9 cellular contexts compared by ENCODE assay signal in genomic region chr11:78560066-78560597, GRCh38. TPM values are rescaled to one million over a fixed set of nuclear protein-coding genes. Genes with fewer than 3 reads are reported as not detected.
DNase-seq lines count a peak whose midpoint lies in the region; ATAC-seq and TF ChIP-seq lines count a peak whose summit lies in the region.
"Had no signal": no experiment of that assay in that cellular context is flagged by ENCODE, and none has a peak within 500 bp of the region (broad histone marks: within the 10 kb centered on the region; RNA-seq: fewer than 3 reads in every experiment).

No MANE protein-coding gene starts in this region.

- H2BK120ac ChIP-seq in IMR-90 (ENCODE audit: low read depth, low read length), result peak overlapping the region; percentile 23; the same call in 1 of the 2 replicates
- H2BK120ac ChIP-seq in mesendoderm (ENCODE audit: low read depth, low read length), result no peak overlapping the region

- H3K9ac ChIP-seq in BLaER1 treated with 17β-estradiol and CSF1 and Interleukin-3, amounts not matched to agents 10 nM and 100 nM, result peak overlapping the region in 9 of 11 experiments; percentile 72 to 86 (median 80); a peak in 18 of 22 replicates
- no peak overlapping the region for H3K9ac ChIP-seq in IMR-90 (ENCODE audit: low read depth, low read length)
- H3K9ac ChIP-seq in mesendoderm (ENCODE audit: low read length), result no peak overlapping the region

- peak overlapping the region in 9 of 10 experiments; percentile 6 to 48 (median 26); a peak in 7 of 20 replicates for H3K4me3 ChIP-seq in BLaER1 treated with 17β-estradiol and CSF1 and Interleukin-3, amounts not matched to agents 10 nM and 100 nM
- H3K4me3 ChIP-seq in IMR-90 (ENCODE audit: insufficient read depth, low read depth, low read length), result no peak overlapping the region
- no peak overlapping the region for H3K4me3 ChIP-seq in mesendoderm (ENCODE audit: low read length)

- peaks cover 20% of the 10 kb centered on the region for H3K4me1 Mint-ChIP-seq in glutamatergic neuron (ENCODE audit: low read depth, unreplicated experiment)

- H2AK5ac ChIP-seq in IMR-90 (ENCODE audit: low read depth, low read length) (no peak overlapping the region), mesendoderm (ENCODE audit: low read length) (no peak overlapping the region)

- H3K4ac ChIP-seq in IMR-90 (ENCODE audit: low read depth, low read length), result peak overlapping the region; percentile 38; the same call in 1 of the 2 replicates
- no peak overlapping the region for H3K4ac ChIP-seq in mesendoderm (ENCODE audit: low read depth, low read length)

- H3K56ac ChIP-seq in IMR-90 (ENCODE audit: extremely low read depth, insufficient read depth, low read length) (no peak overlapping the region), mesendoderm (ENCODE audit: low read length) (no peak overlapping the region)

- H2BK5ac ChIP-seq in IMR-90 (ENCODE audit: low read depth, low read length, poor library complexity, severe bottlenecking) (no peak overlapping the region), mesendoderm (ENCODE audit: low read length) (no peak overlapping the region)

- H3K79me2 ChIP-seq in mesendoderm (ENCODE audit: control insufficient read depth, insufficient read depth, low read length), result peaks cover 13% of the 10 kb centered on the region

- H3K79me1 ChIP-seq in IMR-90 (ENCODE audit: low read depth in 1 of 2, low read length in 2 of 2) (peaks cover 14 to 33% of the 10 kb centered on the region in 2 experiments), mesendoderm (ENCODE audit: low read length) (peaks cover 8% of the 10 kb centered on the region)

- 100% methylated on average over 1 of the region's 4 CpGs; no CpG with 5 or more reads in 1 of the 2 experiments for WGBS in IMR-90 (ENCODE audit: extremely low coverage in 2 of 2, insufficient read length in 1 of 2), 2 experiments
- WGBS in mesendoderm (ENCODE audit: extremely low coverage, insufficient coverage, low lambda C conversion rate), result no CpG with 5 or more reads among the region's 4 CpGs

- no peak overlapping the region for H2AK9ac ChIP-seq in IMR-90 (replicated peaks; ENCODE audit: low read depth, low read length, poor library complexity)

- peaks cover 6% of the 10 kb centered on the region; the same call in 1 of the 2 replicates for H3K9me1 ChIP-seq in IMR-90 (ENCODE audit: insufficient read depth, low read length)

- H3K4me1 ChIP-seq in BLaER1 treated with 17β-estradiol and CSF1 and Interleukin-3, amounts not matched to agents 10 nM and 100 nM, result peaks cover 56 to 66% (median 61%) of the 10 kb centered on the region in 10 experiments
- H3K4me1 ChIP-seq in IMR-90 (ENCODE audit: control insufficient read depth, insufficient read depth, low read length) (peaks cover 13% of the 10 kb centered on the region), mesendoderm (ENCODE audit: control insufficient read depth, low read depth, low read length) (no peaks in the 10 kb centered on the region)

- in situ Hi-C loops in IMR-90 (cut with MboI; ENCODE audit: low sequenced_read_pairs), result loop anchor here (5.0 to 10.0 kb wide), 2 partner anchors 148 to 335 kb away; no protein-coding TSS in a partner anchor

- H3K14ac ChIP-seq in IMR-90 (replicated peaks; ENCODE audit: low read depth, low read length), result 0 out of 2 replicates have a peak overlapping the region, but pooled peaks have one; percentile 33

- H4K5ac ChIP-seq in IMR-90 (ENCODE audit: low read depth, low read length) (peak overlapping the region; percentile 74; the same call in 1 of the 2 replicates), mesendoderm (ENCODE audit: low read length) (no peak overlapping the region)

- peak overlapping the region; percentile 71 to 93 (median 82) for H3K4me2 ChIP-seq in BLaER1 treated with 17β-estradiol and CSF1 and Interleukin-3, amounts not matched to agents 10 nM and 100 nM
- H3K4me2 ChIP-seq in IMR-90 (ENCODE audit: low read depth, low read length), result no peak overlapping the region
- no peak overlapping the region for H3K4me2 ChIP-seq in mesendoderm (ENCODE audit: low read length)

- H3K27ac ChIP-seq in BLaER1 treated with 17β-estradiol and CSF1 and Interleukin-3, amounts not matched to agents 10 nM and 100 nM, result peak overlapping the region; percentile 76 to 99 (median 90); a peak in 21 of 22 replicates
- no peak overlapping the region for H3K27ac ChIP-seq in IMR-90 (ENCODE audit: insufficient read depth, low read length)
- no peak overlapping the region for H3K27ac ChIP-seq in mesendoderm (ENCODE audit: low read depth, low read length)

- H4K8ac ChIP-seq in IMR-90 (ENCODE audit: low read depth in 2 of 2, low read length in 2 of 2), result peak overlapping the region in 1 of 2 experiments; percentile 49; a peak in 2 of 4 replicates
- H4K8ac ChIP-seq in mesendoderm (ENCODE audit: low read depth, low read length), result no peak overlapping the region

- H3K36me3 ChIP-seq in BLaER1 treated with 17β-estradiol and CSF1 and Interleukin-3, amounts not matched to agents 10 nM and 100 nM, result peaks cover 20 to 76% (median 53%) of the 10 kb centered on the region in 11 experiments; a peak in 21 of 22 replicates
- H3K36me3 ChIP-seq in IMR-90 (ENCODE audit: control insufficient read depth, insufficient read depth, low read length) (no peaks in the 10 kb centered on the region), mesendoderm (ENCODE audit: control insufficient read depth, insufficient read depth, low read length) (no peaks in the 10 kb centered on the region)

- peak overlapping the region; percentile 19; the same call in 1 of the 3 replicates for H2BK15ac ChIP-seq in IMR-90 (ENCODE audit: low read depth, low read length)
- H2BK15ac ChIP-seq in mesendoderm (replicated peaks; ENCODE audit: low read depth), result no peak overlapping the region

- 0 out of 22 replicates have a peak, but pooled peaks cover 0 to 9% (median 0%) of the 10 kb centered on the region in 11 experiments for H3K9me3 ChIP-seq in BLaER1 treated with 17β-estradiol and CSF1 and Interleukin-3, amounts not matched to agents 10 nM and 100 nM (replicated peaks in 1 of 11)
- H3K9me3 ChIP-seq in IMR-90 (ENCODE audit: control insufficient read depth, insufficient read depth, low read length), result no peaks in the 10 kb centered on the region

- 0 out of 2 replicates have a peak overlapping the region, but pooled peaks have one; percentile 2 for H4K91ac ChIP-seq in IMR-90 (ENCODE audit: insufficient read depth, low read depth, low read length)

- no peak overlapping the region for H3K4me3 Mint-ChIP-seq in glutamatergic neuron (ENCODE audit: unreplicated experiment)

- intact Hi-C loops in IMR-90 (cut with micrococcal nuclease), result loop anchor here (10.0 kb wide), 1 partner anchor 555 kb away; no protein-coding TSS in a partner anchor

- H3K18ac ChIP-seq in IMR-90 (ENCODE audit: low read depth, low read length), result no peak overlapping the region; the same call in 1 of the 2 replicates
- H3K18ac ChIP-seq in mesendoderm (ENCODE audit: low read length), result no peak overlapping the region

- H3K36me3 Mint-ChIP-seq in glutamatergic neuron (ENCODE audit: unreplicated experiment), result peaks cover 8% of the 10 kb centered on the region

- dilution Hi-C loops in IMR-90 (cut with HindIII; ENCODE audit: low sequenced_read_pairs, unreplicated experiment), result no loop called here

- TF ChIP-seq CTCF in IMR-90 (conservative IDR thresholded peaks at IDR 0.05; ENCODE audit: low read depth, low read length), result no peak
- TF ChIP-seq CTCF in glutamatergic neuron (IDR thresholded peaks at IDR 0.05; ENCODE audit: partially characterized antibody, unreplicated experiment), result no peak

- TF ChIP-seq POLR2A in IMR-90 (IDR thresholded peaks at IDR 0.05; ENCODE audit: low read depth, low read length), result no peak

- DNase-seq in IMR-90, result no peak
- no peak for DNase-seq in glutamatergic neuron
- no peak for DNase-seq in mesendoderm
- DNase-seq in GF-D8 (lab: John Stamatoyannopoulos, UW), result no peak
- DNase-seq: occipital lobe had no signal

- H3K23ac ChIP-seq in IMR-90 (ENCODE audit: low read depth, low read length) (0 out of 2 replicates have a peak overlapping the region, but pooled peaks have one; percentile 80), mesendoderm (ENCODE audit: low read length) (no peak overlapping the region)

- no peak overlapping the region for H2BK20ac ChIP-seq in IMR-90 (ENCODE audit: low read depth, low read length)

- ATAC-seq in GM18909 (IDR thresholded peaks at IDR 0.05; ENCODE audit: poor library complexity, unreplicated experiment) (peak; percentile 73), IMR-90 (ENCODE audit: low read depth) (no peak), GM19455 (IDR thresholded peaks at IDR 0.05; ENCODE audit: unreplicated experiment) (no peak), GM19035 (IDR thresholded peaks at IDR 0.05; ENCODE audit: unreplicated experiment) (no peak)

- no TSS peak for BruUV-seq in IMR-90 (replicated peaks; lab: Mats Ljungman, UMichigan)

- H3K27me3 Mint-ChIP-seq in glutamatergic neuron (ENCODE audit: unreplicated experiment), result no peaks in the 10 kb centered on the region

- POLR2A ChIA-PET in IMR-90 (lab: Charles Lee; ENCODE audit: unreplicated experiment), result no interaction called here

- no peak overlapping the region for H2AFZ ChIP-seq in IMR-90 (replicated peaks; ENCODE audit: low read length, poor library complexity)

- H3K9me3 Mint-ChIP-seq in glutamatergic neuron (ENCODE audit: unreplicated experiment), result no peaks in the 10 kb centered on the region

- peak overlapping the region; percentile 30 for H3K27ac Mint-ChIP-seq in glutamatergic neuron (ENCODE audit: unreplicated experiment)

- CTCF ChIA-PET in IMR-90 (lab: Yijun Ruan, JAX), result no interaction called here

- H3K27me3 ChIP-seq in BLaER1 treated with 17β-estradiol and CSF1 and Interleukin-3, amounts not matched to agents 10 nM and 100 nM, result no peaks in the 10 kb centered on the region
- H3K27me3 ChIP-seq in IMR-90 (ENCODE audit: control insufficient read depth, insufficient read depth, low read length) (no peaks in the 10 kb centered on the region), mesendoderm (ENCODE audit: insufficient read depth, low read length, poor library complexity) (no peaks in the 10 kb centered on the region)

- H4K20me1 ChIP-seq in BLaER1 treated with 17β-estradiol and CSF1 and Interleukin-3, amounts not matched to agents 10 nM and 100 nM, result no peaks in the 10 kb centered on the region
- H4K20me1 ChIP-seq in IMR-90 (ENCODE audit: insufficient read depth, low read length), result no peaks in the 10 kb centered on the region

- TF ChIP-seq RAD21 in IMR-90 (IDR thresholded peaks at IDR 0.05; ENCODE audit: low read length), result no peak

TF ChIP-seq in IMR-90, 13 proteins besides CTCF, POLR2A, EP300 and RAD21 (continues in another document):
- no peak for TF ChIP-seq FOS (IDR thresholded peaks at IDR 0.05; ENCODE audit: low read depth, low read length)

RNA-seq across cellular contexts. Expression of gene NARS2, which starts 14.5 kb away (rescaled TPM):
- total RNA-seq in IMR-90 (2012; rRNA removed) (15.8 and 16.4 TPM in 2 replicates), glutamatergic neuron (ENCODE audit: unreplicated experiment) (21.1 TPM)
- polyA plus RNA-seq in IMR-90 (2012; rRNA removed), result 6.0 and 8.0 TPM in 2 replicates
- polyA plus RNA-seq in IMR-90 (2012; cell fraction: cytosol; rRNA removed), result 2.7 and 5.8 TPM in 2 replicates
- polyA plus RNA-seq in IMR-90 (2012; cell fraction: nucleus; rRNA removed; ENCODE audit: low replicate concordance), result 1.7 and 5.3 TPM in 2 replicates
- polyA plus RNA-seq in mesendoderm (2013, experiment 1 of 2), result 32.7 TPM
- polyA plus RNA-seq in mesendoderm (2013, experiment 2 of 2), result 31.4 TPM

Comparison
In these comparisons a context has a peak if more than half of its experiments do, and no peak if none do; other contexts are left out.
1. H3K27ac ChIP-seq: peak in BLaER1 treated with 17β-estradiol and CSF1 and Interleukin-3, amounts not matched to agents 10 nM and 100 nM (11 of 11); none in IMR-90 (single experiment) and mesendoderm (single experiment).
2. H3K4me2 ChIP-seq: peak in BLaER1 treated with 17β-estradiol and CSF1 and Interleukin-3, amounts not matched to agents 10 nM and 100 nM (11 of 11); none in IMR-90 (single experiment) and mesendoderm (single experiment).
3. H3K4me3 ChIP-seq: peak in BLaER1 treated with 17β-estradiol and CSF1 and Interleukin-3, amounts not matched to agents 10 nM and 100 nM (9 of 10); none in IMR-90 (single experiment) and mesendoderm (single experiment).
4. H3K9ac ChIP-seq: peak in BLaER1 treated with 17β-estradiol and CSF1 and Interleukin-3, amounts not matched to agents 10 nM and 100 nM (9 of 11); none in IMR-90 (single experiment) and mesendoderm (single experiment).